ENCODE assay signal across 8 cellular contexts in the genomic region with DNA sequence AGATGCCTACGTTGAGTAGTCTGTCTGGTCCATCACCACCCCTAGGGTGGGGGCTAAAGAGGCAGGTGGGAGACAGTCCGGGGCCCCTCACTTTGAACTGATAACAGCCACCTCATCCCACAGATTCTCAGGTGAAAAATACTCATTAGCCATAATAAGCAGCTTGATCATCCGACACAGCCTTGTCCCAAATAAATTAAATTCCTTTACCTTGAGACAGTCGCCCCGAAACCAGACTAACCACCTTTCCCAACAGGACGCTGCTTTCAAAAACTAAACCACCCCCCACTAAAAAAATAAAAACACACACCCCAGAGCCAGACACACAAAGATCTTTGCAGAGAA.
DNase-seq lines count a peak whose midpoint lies in the region; ATAC-seq, FAIRE-seq and TF ChIP-seq lines count a peak whose summit lies in the region.

No MANE protein-coding gene starts in this region.

- peaks cover 4% of the 10 kb centered on the region; the same call in 1 of the 2 replicates for H4K20me1 ChIP-seq in MM.1S (ENCODE audit: insufficient read depth, low read length)
- peaks cover 23% of the 10 kb centered on the region for H4K20me1 ChIP-seq in neural progenitor cell (ENCODE audit: low read depth)

- peak overlapping the region; percentile 60 for H3K4me3 ChIP-seq in MM.1S (ENCODE audit: low read length)
- peak overlapping the region; percentile 67 for H3K4me3 ChIP-seq in neural progenitor cell

- TF ChIP-seq CTCF in CD4-positive, alpha-beta T cell (IDR thresholded peaks at IDR 0.05) = no peak
- TF ChIP-seq CTCF in MM.1S (IDR thresholded peaks at IDR 0.05; ENCODE audit: low read length) (no peak), neural progenitor cell (IDR thresholded peaks at IDR 0.05) (no peak)

- no peaks in the 10 kb centered on the region for H3K9me3 ChIP-seq in CD4-positive, alpha-beta T cell (ENCODE audit: control insufficient read depth, low read length)
- H3K9me3 ChIP-seq in MM.1S (replicated peaks; ENCODE audit: insufficient read depth, low read length) (no peaks in the 10 kb centered on the region), neural progenitor cell (ENCODE audit: low read depth) (no peaks in the 10 kb centered on the region)

- H3K36me3 ChIP-seq in MM.1S (replicated peaks; ENCODE audit: insufficient read depth, low read length) = no peaks in the 10 kb centered on the region
- no peaks in the 10 kb centered on the region for H3K36me3 ChIP-seq in neural progenitor cell

- H3K79me2 ChIP-seq in MM.1S (ENCODE audit: low read length) (no peaks in the 10 kb centered on the region), neural progenitor cell (ENCODE audit: low read depth) (no peaks in the 10 kb centered on the region)

- H3K4me3 Mint-ChIP-seq in CD4-positive, alpha-beta T cell = peak overlapping the region; percentile 96
- H3K4me3 Mint-ChIP-seq in effector memory CD8-positive, alpha-beta T cell = peak overlapping the region; percentile 85 to 95
- H3K4me3 Mint-ChIP-seq in neural progenitor cell = peak overlapping the region; percentile 87

- H3K4me1 Mint-ChIP-seq in CD4-positive, alpha-beta T cell (ENCODE audit: low read depth) = peaks cover 19% of the 10 kb centered on the region
- peaks cover 24 to 32% of the 10 kb centered on the region in 2 donors for H3K4me1 Mint-ChIP-seq in effector memory CD8-positive, alpha-beta T cell (ENCODE audit: low read depth in 2 of 2)
- peaks cover 41% of the 10 kb centered on the region for H3K4me1 Mint-ChIP-seq in neural progenitor cell

- no peaks in the 10 kb centered on the region for H3K36me3 Mint-ChIP-seq in CD4-positive, alpha-beta T cell (ENCODE audit: low read depth)
- peaks cover 32% of the 10 kb centered on the region for H3K36me3 Mint-ChIP-seq in effector memory CD8-positive, alpha-beta T cell (ENCODE audit: insufficient read depth)
- H3K36me3 Mint-ChIP-seq in neural progenitor cell = peaks cover 10% of the 10 kb centered on the region

- H2AFZ ChIP-seq in MM.1S (ENCODE audit: low read length) = no peak overlapping the region
- no peak overlapping the region for H2AFZ ChIP-seq in neural progenitor cell (replicated peaks)

- no peaks in the 10 kb centered on the region for H3K4me1 ChIP-seq in MM.1S (ENCODE audit: low read length)
- H3K4me1 ChIP-seq in neural progenitor cell = no peaks in the 10 kb centered on the region

- H3F3A ChIP-seq in MM.1S (ENCODE audit: insufficient read depth, low read length) (no peaks in the 10 kb centered on the region), neural progenitor cell (ENCODE audit: low read depth) (peaks cover 26% of the 10 kb centered on the region)

- peak overlapping the region; percentile 88 for H3K27ac Mint-ChIP-seq in CD4-positive, alpha-beta T cell
- peak overlapping the region; percentile 82 to 91 for H3K27ac Mint-ChIP-seq in effector memory CD8-positive, alpha-beta T cell
- no peak overlapping the region for H3K27ac Mint-ChIP-seq in neural progenitor cell

- peak overlapping the region; percentile 73; the same call in 1 of the 2 replicates for H3K4me2 ChIP-seq in MM.1S (ENCODE audit: low read depth, low read length)
- H3K4me2 ChIP-seq in neural progenitor cell = peak overlapping the region; percentile 92

- no peak for ATAC-seq in CD4-positive, alpha-beta T cell (ENCODE audit: poor library complexity)
- no peak for ATAC-seq in effector memory CD8-positive, alpha-beta T cell (replicated peaks)
- ATAC-seq in HG02678 (IDR thresholded peaks at IDR 0.05; ENCODE audit: unreplicated experiment) = no peak

- H3K9me3 Mint-ChIP-seq in CD4-positive, alpha-beta T cell = no peaks in the 10 kb centered on the region
- no peaks in the 10 kb centered on the region for H3K9me3 Mint-ChIP-seq in effector memory CD8-positive, alpha-beta T cell
- H3K9me3 Mint-ChIP-seq in neural progenitor cell = no peaks in the 10 kb centered on the region

- DNase-seq in CD4-positive, alpha-beta T cell = no peak
- DNase-seq in MM.1S (no peak), neural progenitor cell (ENCODE audit: low spot score) (no peak), middle frontal gyrus (ENCODE audit: extremely low spot score, low spot score) (no peak), substantia nigra (lab: John Stamatoyannopoulos, UW) (no peak), HTR-8/SVneo (ENCODE audit: insufficient read length, low spot score) (no peak)
- no peak for DNase-seq in effector memory CD8-positive, alpha-beta T cell

- POLR2A ChIA-PET in CD4-positive, alpha-beta T cell (lab: Charles Lee) = interaction anchor here (0.6 kb wide), 1 partner anchor 182 kb away, joined by 3 read pairs; no protein-coding TSS in a partner anchor

- H3K27ac ChIP-seq in CD4-positive, alpha-beta T cell (ENCODE audit: low read depth, low read length) = peak overlapping the region; percentile 75
- H3K27ac ChIP-seq in MM.1S (ENCODE audit: low read length) (no peak overlapping the region), neural progenitor cell (no peak overlapping the region), substantia nigra (ENCODE audit: low read depth, low read length, poor library complexity, severe bottlenecking) (no peak overlapping the region)

- H3K27me3 Mint-ChIP-seq in CD4-positive, alpha-beta T cell = no peaks in the 10 kb centered on the region
- H3K27me3 Mint-ChIP-seq in effector memory CD8-positive, alpha-beta T cell = no peaks in the 10 kb centered on the region
- H3K27me3 Mint-ChIP-seq in neural progenitor cell (ENCODE audit: insufficient read depth, low read depth) = peaks cover 10% of the 10 kb centered on the region

- no peaks in the 10 kb centered on the region for H3K27me3 ChIP-seq in CD4-positive, alpha-beta T cell (ENCODE audit: control insufficient read depth, insufficient read depth, low read length)
- H3K27me3 ChIP-seq in MM.1S (replicated peaks; ENCODE audit: insufficient read depth, low read length) = peaks cover 79% of the 10 kb centered on the region
- H3K27me3 ChIP-seq in neural progenitor cell = peaks cover 19% of the 10 kb centered on the region

- intact Hi-C loops in CD4-positive, alpha-beta T cell (cut with DNase I, micrococcal nuclease) = loop anchor here (2.0 to 5.0 kb wide), 6 partner anchors 174 to 319 kb away; a partner anchor contains a TSS

- CTCF ChIA-PET in CD4-positive, alpha-beta T cell (lab: Charles Lee) = interaction anchor here (1.2 to 1.5 kb wide), 2 partner anchors 186 to 249 kb away, joined by 3 to 4 read pairs; no protein-coding TSS in a partner anchor

- H3K9ac ChIP-seq in MM.1S (ENCODE audit: low read length) (no peak overlapping the region), neural progenitor cell (no peak overlapping the region)

- no peaks in the 10 kb centered on the region for H3K9me2 ChIP-seq in MM.1S (replicated peaks; ENCODE audit: insufficient read depth, low read length)

- no peak for FAIRE-seq in HTR-8/SVneo (lab: Jason Lieb, UNC)
